In the genomic region with DNA sequence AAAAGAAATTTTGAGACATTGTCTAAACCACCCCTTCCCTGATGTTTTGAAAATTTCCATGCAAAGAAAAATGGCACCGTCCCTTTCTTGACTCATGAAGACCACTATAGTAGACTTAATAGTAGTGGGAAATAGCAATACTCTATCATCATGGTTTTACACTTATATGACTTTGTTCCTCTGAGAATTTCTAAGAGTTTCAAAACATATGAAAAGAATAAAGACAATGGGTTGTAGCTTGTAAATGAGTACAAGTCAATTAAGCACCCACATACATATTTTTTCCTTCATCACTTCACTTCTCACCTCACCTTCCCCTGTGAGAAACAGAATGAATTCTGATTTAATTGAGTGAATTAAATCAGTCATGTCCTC, we compare ENCODE assay signal across 2 cellular contexts.
TF ChIP-seq lines count a peak whose summit lies in the region.

No MANE protein-coding gene starts in this region.

TF ChIP-seq in HCT116, 20 proteins besides CTCF, POLR2A, EP300 and RAD21:
- TF ChIP-seq SIN3A (IDR thresholded peaks at IDR 0.05; ENCODE audit: low read depth) (0 out of 2 replicates have a peak, but pooled peaks have one; percentile 3), JUND (IDR thresholded peaks at IDR 0.05) (no peak), ELF1 (IDR thresholded peaks at IDR 0.05; ENCODE audit: borderline replicate concordance, low read depth) (no peak), SP1 (IDR thresholded peaks at IDR 0.05; ENCODE audit: low read depth) (no peak; the same call in 1 of the 2 replicates)

TF ChIP-seq in IMR-90, 13 proteins besides CTCF, POLR2A, EP300 and RAD21:
- no peak for TF ChIP-seq ELK1 (IDR thresholded peaks at IDR 0.05; ENCODE audit: borderline replicate concordance, low read depth, low read length)
- TF ChIP-seq CEBPB (IDR thresholded peaks at IDR 0.05; ENCODE audit: low read depth, low read length) = no peak
- TF ChIP-seq, protein P1, sequence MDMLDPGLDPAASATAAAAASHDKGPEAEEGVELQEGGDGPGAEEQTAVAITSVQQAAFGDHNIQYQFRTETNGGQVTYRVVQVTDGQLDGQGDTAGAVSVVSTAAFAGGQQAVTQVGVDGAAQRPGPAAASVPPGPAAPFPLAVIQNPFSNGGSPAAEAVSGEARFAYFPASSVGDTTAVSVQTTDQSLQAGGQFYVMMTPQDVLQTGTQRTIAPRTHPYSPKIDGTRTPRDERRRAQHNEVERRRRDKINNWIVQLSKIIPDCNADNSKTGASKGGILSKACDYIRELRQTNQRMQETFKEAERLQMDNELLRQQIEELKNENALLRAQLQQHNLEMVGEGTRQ (IDR thresholded peaks at IDR 0.05; ENCODE audit: low read depth, low read length) = no peak
- TF ChIP-seq MAZ (IDR thresholded peaks at IDR 0.05; ENCODE audit: borderline replicate concordance, low read depth, low read length) = no peak
- no peak for TF ChIP-seq RCOR1 (IDR thresholded peaks at IDR 0.05; ENCODE audit: insufficient replicate concordance, low read length)
- no peak for TF ChIP-seq MAFK (IDR thresholded peaks at IDR 0.05; ENCODE audit: low read depth, low read length)
- no peak for TF ChIP-seq BHLHE40 (IDR thresholded peaks at IDR 0.05; ENCODE audit: low read depth, low read length)
- no peak for TF ChIP-seq MXI1 (IDR thresholded peaks at IDR 0.05; ENCODE audit: borderline replicate concordance, low read depth, low read length)
- no peak for TF ChIP-seq SMC3 (IDR thresholded peaks at IDR 0.05; ENCODE audit: low read depth, low read length)
- TF ChIP-seq FOS (IDR thresholded peaks at IDR 0.05; ENCODE audit: low read depth, low read length) = no peak
